28 cellular contexts compared by ENCODE assay signal in the genomic region with DNA sequence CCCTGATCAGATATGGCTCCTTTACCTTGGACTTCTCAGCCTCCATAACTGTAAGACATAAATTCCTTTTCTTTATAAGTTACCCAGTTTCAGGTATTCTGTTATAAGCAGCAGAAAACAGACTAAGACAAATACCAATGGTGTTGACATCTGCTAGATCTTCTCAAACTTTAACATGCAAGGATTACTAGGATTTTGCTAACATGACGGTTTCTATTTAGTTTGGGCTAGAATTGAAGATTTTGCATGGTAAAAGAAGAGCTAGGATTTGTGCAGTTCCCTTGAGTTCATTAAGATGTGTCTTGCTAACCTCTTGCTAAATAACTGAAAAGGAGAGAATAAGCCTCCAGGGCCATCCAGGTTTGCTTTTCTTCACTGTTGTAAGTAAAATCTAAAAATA.
"Had no signal": no experiment of that assay in that cellular context is flagged by ENCODE, and none has a peak within 500 bp of the region (broad histone marks: within the 10 kb centered on the region; RNA-seq: fewer than 3 reads in every experiment).

No MANE protein-coding gene starts in this region.

- H3K36me3 ChIP-seq: ascending aorta, breast epithelium, cardiac muscle cell, colonic mucosa, esophagus squamous epithelium had no signal

- DNase-seq: activated CD4-positive, alpha-beta memory T cell treated with anti-CD3 and anti-CD28 coated beads, Interleukin-2, amount 10 ng/mL, durations not matched to agents 7 days and 5 days; activated CD4-positive, alpha-beta T cell treated with anti-CD3 and anti-CD28 coated beads for 1 hour; activated CD4-positive, alpha-beta T cell treated with anti-CD3 and anti-CD28 coated beads for 4 hours; activated CD4-positive, alpha-beta T cell treated with anti-CD3 and anti-CD28 coated beads, Interleukin-2, amount 10 ng/mL, durations not matched to agents 7 days and 5 days; activated CD4-positive, alpha-beta T cell treated with anti-CD3 and anti-CD28 coated beads, Interleukin-2, amount 50 U/mL, for 4 hours; activated CD8-positive, alpha-beta memory T cell treated with anti-CD3 and anti-CD28 coated beads, Interleukin-2, amount 50 U/mL, for 48 hours; activated gamma-delta T cell; activated naive CD4-positive, alpha-beta T cell; activated naive CD4-positive, alpha-beta T cell treated with anti-CD3 and anti-CD28 coated beads, Interleukin-2, amount 10 ng/mL, durations not matched to agents 7 days and 5 days; activated naive CD8-positive, alpha-beta T cell treated with anti-CD3 and anti-CD28 coated beads, Interleukin-2, amount 10 ng/mL, durations not matched to agents 7 days and 5 days; activated T-cell treated with anti-CD3 and anti-CD28 coated beads for 4 hours; activated T-cell treated with anti-CD3 and anti-CD28 coated beads, Interleukin-2, amount 50 U/mL, for 24 hours; activated T-cell treated with anti-CD3 and anti-CD28 coated beads, Interleukin-2, amount 50 U/mL, for 72 hours; central memory CD4-positive, alpha-beta T cell; cerebellar nuclear complex; colonic mucosa; effector CD8-positive, alpha-beta T cell; esophagus squamous epithelium; head of caudate nucleus; T-helper 2 cell had no signal

- H3K9me3 ChIP-seq: colonic mucosa had no signal

- ATAC-seq: activated naive CD4-positive, alpha-beta T cell treated with anti-CD3 and anti-CD28 coated beads, Interleukin-2, amount 50 U/mL, for 72 hours; activated T-cell treated with anti-CD3 and anti-CD28 coated beads, Interleukin-2, amount 50 U/mL, for 72 hours; WTC11 had no signal

- H3K4me1 ChIP-seq: ascending aorta, breast epithelium, colonic mucosa, esophagus squamous epithelium had no signal

- H3K36me3 Mint-ChIP-seq: brain had no signal

- H3K4me3 Mint-ChIP-seq: activated CD4-positive, alpha-beta memory T cell treated with anti-CD3 and anti-CD28 coated beads, Interleukin-2, amount 10 ng/mL, durations not matched to agents 7 days and 5 days; activated CD4-positive, alpha-beta T cell treated with anti-CD3 and anti-CD28 coated beads, Interleukin-2, amount 10 ng/mL, durations not matched to agents 7 days and 5 days; activated naive CD4-positive, alpha-beta T cell treated with anti-CD3 and anti-CD28 coated beads, Interleukin-2, amount 10 ng/mL, durations not matched to agents 7 days and 5 days; activated naive CD8-positive, alpha-beta T cell treated with anti-CD3 and anti-CD28 coated beads, Interleukin-2, amount 10 ng/mL, durations not matched to agents 7 days and 5 days; activated T-cell treated with anti-CD3 and anti-CD28 coated beads, Interleukin-2, amount 50 U/mL, for 24 hours; activated T-cell treated with anti-CD3 and anti-CD28 coated beads, Interleukin-2, amount 50 U/mL, for 72 hours; WTC11 had no signal

- H3K27me3 ChIP-seq: ascending aorta, breast epithelium, colonic mucosa, esophagus squamous epithelium had no signal

- H3K4me1 Mint-ChIP-seq: brain, WTC11 had no signal

- H3K27ac Mint-ChIP-seq: activated CD4-positive, alpha-beta memory T cell treated with anti-CD3 and anti-CD28 coated beads, Interleukin-2, amount 10 ng/mL, durations not matched to agents 7 days and 5 days; activated CD4-positive, alpha-beta T cell treated with anti-CD3 and anti-CD28 coated beads, Interleukin-2, amount 10 ng/mL, durations not matched to agents 7 days and 5 days; activated naive CD4-positive, alpha-beta T cell treated with anti-CD3 and anti-CD28 coated beads, Interleukin-2, amount 10 ng/mL, durations not matched to agents 7 days and 5 days; activated naive CD4-positive, alpha-beta T cell treated with anti-CD3 and anti-CD28 coated beads, Interleukin-2, amount 50 U/mL, for 72 hours; activated naive CD8-positive, alpha-beta T cell treated with anti-CD3 and anti-CD28 coated beads, Interleukin-2, amount 10 ng/mL, durations not matched to agents 7 days and 5 days; activated T-cell treated with anti-CD3 and anti-CD28 coated beads, Interleukin-2, amount 50 U/mL, for 24 hours; activated T-cell treated with anti-CD3 and anti-CD28 coated beads, Interleukin-2, amount 50 U/mL, for 72 hours; brain; WTC11 had no signal

- H3K27ac ChIP-seq: ascending aorta, breast epithelium, cardiac muscle cell, colonic mucosa, epithelial cell of prostate, esophagus squamous epithelium, VCaP had no signal

- H3K4me3 ChIP-seq: ascending aorta, breast epithelium, cardiac muscle cell, colonic mucosa, esophagus squamous epithelium had no signal
